ENCODE assay signal across 35 cellular contexts in genomic region chr5:152202321-152202720, GRCh38.
DNase-seq lines count a peak whose midpoint lies in the region; ATAC-seq, FAIRE-seq and TF ChIP-seq lines count a peak whose summit lies in the region.
"Had no signal": no experiment of that assay in that cellular context is flagged by ENCODE, and none has a peak within 500 bp of the region (broad histone marks: within the 10 kb centered on the region; RNA-seq: fewer than 3 reads in every experiment).

No MANE protein-coding gene starts in this region.

- no peak for TF ChIP-seq EP300 in H1 (IDR thresholded peaks at IDR 0.05; ENCODE audit: borderline replicate concordance in 1 of 2, low read depth in 2 of 2, low read length in 2 of 2)

- H3K27ac ChIP-seq in PC-3 (ENCODE audit: low read length) (peak overlapping the region; percentile 33), H1 (ENCODE audit: low read depth, low read length) (no peak overlapping the region), trophoblast cell (ENCODE audit: low read depth, low read length) (no peak overlapping the region), thyroid gland (no peak overlapping the region)
- H3K27ac ChIP-seq: 22Rv1; A549; BLaER1; BLaER1 treated with 17β-estradiol and CSF1 and Interleukin-3, amounts not matched to agents 10 nM and 100 nM; C4-2B had no signal

- no peak overlapping the region for H4K12ac ChIP-seq in trophoblast cell (ENCODE audit: low read depth, low read length)

- H3K4ac ChIP-seq in H1 (replicated peaks; ENCODE audit: insufficient read length, low read depth, low read length) (no peak overlapping the region), trophoblast cell (ENCODE audit: low read depth, low read length) (no peak overlapping the region)

- no peak overlapping the region for H4K8ac ChIP-seq in H1 (ENCODE audit: extremely low read depth, insufficient read depth, low read length)
- no peak overlapping the region for H4K8ac ChIP-seq in trophoblast cell (ENCODE audit: low read depth, low read length)

- H4K91ac ChIP-seq in H1 (replicated peaks; ENCODE audit: insufficient read length, low read length), result no peak overlapping the region
- no peak overlapping the region for H4K91ac ChIP-seq in trophoblast cell (ENCODE audit: low read depth, low read length)

- DNase-seq in NCI-H1048 (lab: John Stamatoyannopoulos, UW) (peak; percentile 8), PC-3 (no peak), H1 (ENCODE audit: low read depth in 1 of 2, low spot score in 2 of 2) (no peak), trophoblast cell (peak; percentile 58 to 78), thyroid gland (no peak), DMS 273 (lab: John Stamatoyannopoulos, UW; ENCODE audit: unreplicated experiment) (no peak), NCI-H2081 (lab: John Stamatoyannopoulos, UW) (no peak)
- DNase-seq: 8988T; ACHN; AML-193; BE2C; C1 segment of cervical spinal cord; Caco-2; Calu3; CD4-positive, alpha-beta memory T cell; CD4-positive, alpha-beta T cell; CD4-positive, CD25-positive, alpha-beta regulatory T cell; CD8-positive, alpha-beta memory T cell; CD8-positive, alpha-beta T cell; COR-L47; DMS 273 treated with DMSO at 0.1 percent for 48 hours; DMS153; DMS53; DMS79; DMS79 treated with DMSO at 0.1 percent for 48 hours; DND-41; EL had no signal

- H4K5ac ChIP-seq in H1 (ENCODE audit: insufficient read length, low read depth, low read length), result no peak overlapping the region

- FAIRE-seq in H1 (lab: Jason Lieb, UNC), result no peak
- FAIRE-seq: A204.1, A549, D721Med had no signal

- H3K18ac ChIP-seq in H1 (ENCODE audit: extremely low read depth, low read length) (no peak overlapping the region), trophoblast cell (ENCODE audit: low read length) (no peak overlapping the region)

- intact Hi-C loops in PC-3 (cut with micrococcal nuclease), result loop anchor here (2.0 kb wide), 1 partner anchor 68 kb away; no protein-coding TSS in a partner anchor
- intact Hi-C loops in thyroid gland (cut with DNase I), result no loop called here

- no peak for TF ChIP-seq CTCF in PC-3 (conservative IDR thresholded peaks at IDR 0.05; ENCODE audit: low read depth, low read length)
- no peak for TF ChIP-seq CTCF in H1 (IDR thresholded peaks at IDR 0.05; ENCODE audit: control extremely low read depth in 1 of 3, insufficient read depth in 1 of 3, low read depth in 1 of 3, low read length in 3 of 3)
- TF ChIP-seq CTCF in thyroid gland (IDR thresholded peaks at IDR 0.05), result no peak

- H3F3A ChIP-seq in PC-3 (ENCODE audit: low read length, unreplicated experiment), result no peaks in the 10 kb centered on the region

- no peak overlapping the region for H2AFZ ChIP-seq in PC-3 (ENCODE audit: low read length)
- 0 out of 2 replicates have a peak overlapping the region, but pooled peaks have one; percentile 40 for H2AFZ ChIP-seq in H1 (ENCODE audit: low read length)
- no peak overlapping the region for H2AFZ ChIP-seq in trophoblast cell (ENCODE audit: insufficient read depth, low read length, poor library complexity)

- H3K9ac ChIP-seq in PC-3 (ENCODE audit: low read length) (no peak overlapping the region), H1 (replicated peaks in 1 of 4; ENCODE audit: extremely low read depth in 1 of 4, low read depth in 3 of 4, low read length in 3 of 4) (no peak overlapping the region), trophoblast cell (ENCODE audit: low read length) (no peak overlapping the region)
- H3K9ac ChIP-seq: BLaER1; BLaER1 treated with 17β-estradiol and CSF1 and Interleukin-3, amounts not matched to agents 10 nM and 100 nM had no signal

- CTCF ChIA-PET in PC-3 (lab: Charles Lee), result no interaction called here
- CTCF ChIA-PET in H1 (lab: Charles Lee; ENCODE audit: partially characterized antibody), result interaction anchor here (0.6 kb wide), 1 partner anchor 487 kb away, joined by 3 read pairs; no protein-coding TSS in a partner anchor

- H3K4me2 ChIP-seq in PC-3 (ENCODE audit: low read length), result peak overlapping the region; percentile 35
- H3K4me2 ChIP-seq in H1 (ENCODE audit: insufficient read depth in 1 of 2, low read depth in 2 of 2, low read length in 2 of 2), result no peak overlapping the region
- no peak overlapping the region for H3K4me2 ChIP-seq in trophoblast cell (ENCODE audit: low read length)
- H3K4me2 ChIP-seq: A549; BLaER1; BLaER1 treated with 17β-estradiol and CSF1 and Interleukin-3, amounts not matched to agents 10 nM and 100 nM had no signal

- H3K27me3 ChIP-seq in PC-3 (ENCODE audit: low read length), result no peaks in the 10 kb centered on the region
- no peaks in the 10 kb centered on the region for H3K27me3 ChIP-seq in H1 (replicated peaks in 1 of 4; ENCODE audit: control insufficient read depth in 3 of 4, extremely low read depth in 1 of 4, insufficient read depth in 3 of 4, low read length in 3 of 4)
- H3K27me3 ChIP-seq in trophoblast cell (ENCODE audit: insufficient read depth, low read length), result no peaks in the 10 kb centered on the region
- no peaks in the 10 kb centered on the region for H3K27me3 ChIP-seq in thyroid gland
- H3K27me3 ChIP-seq: BE2C; BLaER1; BLaER1 treated with 17β-estradiol and CSF1 and Interleukin-3, amounts not matched to agents 10 nM and 100 nM had no signal

- peak; percentile 60 for ATAC-seq in PC-3
- no peak for ATAC-seq in activated CD4-positive, CD25-positive, alpha-beta regulatory T cell treated with anti-CD3 and anti-CD28 coated beads, Interleukin-2, amount 50 U/mL, for 24 hours
- ATAC-seq: A549; CD8-positive, alpha-beta T cell had no signal

- H3K23me2 ChIP-seq in H1 (ENCODE audit: low read depth, low read length), result no peaks in the 10 kb centered on the region; the same call in 1 of the 2 replicates

- H4K20me1 ChIP-seq in PC-3 (ENCODE audit: low read length), result no peaks in the 10 kb centered on the region
- H4K20me1 ChIP-seq in H1 (replicated peaks in 1 of 2; ENCODE audit: control insufficient read depth in 1 of 2, insufficient read depth in 2 of 2, low read length in 2 of 2), result no peaks in the 10 kb centered on the region
- H4K20me1 ChIP-seq: BLaER1; BLaER1 treated with 17β-estradiol and CSF1 and Interleukin-3, amounts not matched to agents 10 nM and 100 nM had no signal

- no peaks in the 10 kb centered on the region for H3K9me2 ChIP-seq in PC-3 (replicated peaks; ENCODE audit: low read length)

- peaks cover 21% of the 10 kb centered on the region for H3K4me1 ChIP-seq in PC-3 (ENCODE audit: insufficient read depth, low read length)
- H3K4me1 ChIP-seq in H1 (replicated peaks in 1 of 4; ENCODE audit: control insufficient read depth in 3 of 4, insufficient read depth in 4 of 4, low read length in 3 of 4), result no peaks in the 10 kb centered on the region
- no peaks in the 10 kb centered on the region for H3K4me1 ChIP-seq in trophoblast cell (ENCODE audit: control insufficient read depth in 1 of 2, insufficient read depth in 2 of 2, low read length in 2 of 2)
- H3K4me1 ChIP-seq in thyroid gland, result no peaks in the 10 kb centered on the region
- H3K4me1 ChIP-seq: A549; BE2C; BLaER1; BLaER1 treated with 17β-estradiol and CSF1 and Interleukin-3, amounts not matched to agents 10 nM and 100 nM; Caco-2 had no signal

- H2BK12ac ChIP-seq in H1 (ENCODE audit: low read depth, low read length), result no peak overlapping the region
- H2BK12ac ChIP-seq in trophoblast cell (ENCODE audit: low read length), result no peak overlapping the region

- H2AK5ac ChIP-seq in H1 (ENCODE audit: low read depth, low read length) (no peak overlapping the region), trophoblast cell (ENCODE audit: low read length) (no peak overlapping the region)

- no TSS peak for BruUV-seq in PC-3 (replicated peaks; lab: Mats Ljungman, UMichigan)

- H3K23ac ChIP-seq in H1 (ENCODE audit: insufficient read length) (no peak overlapping the region), trophoblast cell (ENCODE audit: low read length) (no peak overlapping the region)

- no peak overlapping the region for H3K56ac ChIP-seq in H1 (replicated peaks; ENCODE audit: insufficient read length, low read depth, low read length)

- no peak overlapping the region for H2BK5ac ChIP-seq in H1 (ENCODE audit: low read depth, low read length)
- no peak overlapping the region for H2BK5ac ChIP-seq in trophoblast cell (ENCODE audit: low read depth, low read length, poor library complexity)

- H3K9me3 ChIP-seq in PC-3 (ENCODE audit: low read length), result no peaks in the 10 kb centered on the region
- no peaks in the 10 kb centered on the region for H3K9me3 ChIP-seq in H1 (ENCODE audit: insufficient read depth in 2 of 2, low read depth in 1 of 2, low read length in 1 of 2)
- no peaks in the 10 kb centered on the region for H3K9me3 ChIP-seq in trophoblast cell (ENCODE audit: insufficient read depth, low read depth, low read length)
- H3K9me3 ChIP-seq in thyroid gland, result no peaks in the 10 kb centered on the region
- H3K9me3 ChIP-seq: A549; BE2C; BLaER1; BLaER1 treated with 17β-estradiol and CSF1 and Interleukin-3, amounts not matched to agents 10 nM and 100 nM; Caco-2 had no signal

- no peak overlapping the region for H2BK20ac ChIP-seq in H1 (ENCODE audit: low read length)

- H3K14ac ChIP-seq in H1 (ENCODE audit: insufficient read length) (no peak overlapping the region), trophoblast cell (ENCODE audit: low read length) (no peak overlapping the region)

- no peak overlapping the region for H3K4me3 ChIP-seq in PC-3 (ENCODE audit: low read length)
- no peak overlapping the region for H3K4me3 ChIP-seq in H1 (ENCODE audit: extremely low read depth in 1 of 4, insufficient read depth in 2 of 4, low read depth in 3 of 4, low read length in 4 of 4)
- H3K4me3 ChIP-seq in trophoblast cell (ENCODE audit: low read depth, low read length), result no peak overlapping the region
- no peak overlapping the region for H3K4me3 ChIP-seq in thyroid gland (replicated peaks in 1 of 3)
- H3K4me3 ChIP-seq: A549; BLaER1; BLaER1 treated with 17β-estradiol and CSF1 and Interleukin-3, amounts not matched to agents 10 nM and 100 nM had no signal

- H3K79me2 ChIP-seq in PC-3 (ENCODE audit: low read length) (no peaks in the 10 kb centered on the region), H1 (ENCODE audit: control insufficient read depth in 1 of 2, insufficient read depth in 2 of 2, low read length in 2 of 2) (no peaks in the 10 kb centered on the region), trophoblast cell (ENCODE audit: control insufficient read depth, insufficient read depth, low read length, poor library complexity) (no peaks in the 10 kb centered on the region)

- H3K79me1 ChIP-seq in H1 (ENCODE audit: low read depth, low read length), result no peaks in the 10 kb centered on the region
- H3K79me1 ChIP-seq in trophoblast cell (ENCODE audit: low read length), result no peaks in the 10 kb centered on the region

- TF ChIP-seq RAD21 in H1 (IDR thresholded peaks at IDR 0.05 in 1 of 2, conservative IDR thresholded peaks at IDR 0.05 in 1 of 2; ENCODE audit: low read depth in 2 of 2, low read length in 2 of 2), result no peak

- WGBS in H1 (ENCODE audit: extremely low coverage in 1 of 2, insufficient coverage in 1 of 2, insufficient read length in 1 of 2, insufficient replicate concordance in 2 of 2, low coverage in 1 of 2, low lambda C conversion rate in 2 of 2, missing lambda C conversion rate in 1 of 2), 2 experiments, result 100% methylated on average over 1 of the region's 1 CpG; no CpG with 5 or more reads in 1 of the 2 experiments
- no CpG with 5 or more reads among the region's 1 CpG for WGBS in trophoblast cell (ENCODE audit: extremely low coverage, insufficient coverage, insufficient read length)
- 88 to 97% methylated on average over 1 of the region's 1 CpG for WGBS in thyroid gland, 2 donors

- no peaks in the 10 kb centered on the region for H3K36me3 ChIP-seq in PC-3 (ENCODE audit: low read depth, low read length)
- no peaks in the 10 kb centered on the region for H3K36me3 ChIP-seq in H1 (ENCODE audit: control insufficient read depth in 2 of 4, insufficient read depth in 4 of 4, low read length in 3 of 4)
- no peaks in the 10 kb centered on the region for H3K36me3 ChIP-seq in trophoblast cell (ENCODE audit: control insufficient read depth in 1 of 2, insufficient read depth in 2 of 2, low read length in 2 of 2)
- no peaks in the 10 kb centered on the region for H3K36me3 ChIP-seq in thyroid gland
- H3K36me3 ChIP-seq: BE2C; BLaER1; BLaER1 treated with 17β-estradiol and CSF1 and Interleukin-3, amounts not matched to agents 10 nM and 100 nM had no signal

- H2BK15ac ChIP-seq in H1 (ENCODE audit: low read length), result no peak overlapping the region

- POLR2A ChIA-PET in PC-3 (lab: Charles Lee; ENCODE audit: unreplicated experiment), result no interaction called here
- POLR2A ChIA-PET in H1 (lab: Charles Lee; ENCODE audit: partially characterized antibody), result no interaction called here

- H2BK120ac ChIP-seq in H1 (replicated peaks; ENCODE audit: low read depth, low read length), result no peak overlapping the region
- no peak overlapping the region for H2BK120ac ChIP-seq in trophoblast cell (ENCODE audit: insufficient read depth, low read length, poor library complexity)

- TF ChIP-seq POLR2A in H1 (IDR thresholded peaks at IDR 0.05; ENCODE audit: control extremely low read depth in 1 of 2, low read depth in 2 of 2, low read length in 2 of 2) (no peak), thyroid gland (IDR thresholded peaks at IDR 0.05) (no peak)

Comparison
In these comparisons a context has a peak if more than half of its experiments do, and no peak if none do; other contexts are left out.
1. DNase-seq: peak in NCI-H1048 (single experiment) and trophoblast cell (2 of 2); none in PC-3 (single experiment), H1 (0 of 2), thyroid gland (0 of 2), DMS 273 (single experiment) and NCI-H2081 (0 of 2).